15 cellular contexts compared by ENCODE assay signal in genomic region chr6:108946695-108947094, GRCh38.
DNase-seq lines count a peak whose midpoint lies in the region; ATAC-seq, FAIRE-seq and TF ChIP-seq lines count a peak whose summit lies in the region.
"Had no signal": no experiment of that assay in that cellular context is flagged by ENCODE, and none has a peak within 500 bp of the region (broad histone marks: within the 10 kb centered on the region; RNA-seq: fewer than 3 reads in every experiment).

No MANE protein-coding gene starts in this region.

- peaks cover 10% of the 10 kb centered on the region for H3K4me1 Mint-ChIP-seq in Calu3 (ENCODE audit: low read depth, unreplicated experiment)
- H3K4me1 Mint-ChIP-seq in astrocyte (ENCODE audit: low read depth, unreplicated experiment) = peaks cover 32% of the 10 kb centered on the region
- H3K4me1 Mint-ChIP-seq in WTC11 = peaks cover 34% of the 10 kb centered on the region
- H3K4me1 Mint-ChIP-seq in CD8-positive, alpha-beta T cell (ENCODE audit: low read depth) = peaks cover 36% of the 10 kb centered on the region

- H3K36me3 ChIP-seq in astrocyte (ENCODE audit: insufficient read depth, low read length) (no peaks in the 10 kb centered on the region), left ventricle myocardium inferior (no peaks in the 10 kb centered on the region)
- H3K36me3 ChIP-seq in CD8-positive, alpha-beta T cell (ENCODE audit: insufficient read depth, low read length) = no peaks in the 10 kb centered on the region

- no peak overlapping the region for H2AFZ ChIP-seq in astrocyte (ENCODE audit: low read depth, low read length)

- BruUV-seq in Calu3 (replicated peaks; lab: Mats Ljungman, UMichigan) = no TSS peak

- H3K9me3 ChIP-seq in astrocyte (ENCODE audit: insufficient read depth, low read depth, low read length) (no peaks in the 10 kb centered on the region), left ventricle myocardium inferior (replicated peaks) (no peaks in the 10 kb centered on the region)
- no peaks in the 10 kb centered on the region for H3K9me3 ChIP-seq in CD8-positive, alpha-beta T cell (ENCODE audit: low read length)

- H3K79me2 ChIP-seq in astrocyte (ENCODE audit: insufficient read depth, low read length) = no peaks in the 10 kb centered on the region

- H3K4me3 Mint-ChIP-seq in Calu3 (ENCODE audit: low read depth, unreplicated experiment) (no peak overlapping the region), astrocyte (ENCODE audit: unreplicated experiment) (no peak overlapping the region), WTC11 (no peak overlapping the region)
- H3K4me3 Mint-ChIP-seq in CD8-positive, alpha-beta T cell = no peak overlapping the region
- H3K4me3 Mint-ChIP-seq: activated naive CD8-positive, alpha-beta T cell treated with anti-CD3 and anti-CD28 coated beads, Interleukin-2, amount 10 ng/mL, durations not matched to agents 7 days and 5 days; CD4-positive, alpha-beta memory T cell had no signal

- H3K27ac ChIP-seq in astrocyte (ENCODE audit: low read depth, low read length) (no peak overlapping the region), left ventricle myocardium inferior (replicated peaks) (peak overlapping the region; percentile 93)
- H3K27ac ChIP-seq in CD8-positive, alpha-beta T cell (ENCODE audit: low read depth, low read length) = no peak overlapping the region

- H4K20me1 ChIP-seq in astrocyte (ENCODE audit: insufficient read depth, low read length) = no peaks in the 10 kb centered on the region

- H3K27me3 ChIP-seq in astrocyte (ENCODE audit: insufficient read depth, low read length) = no peaks in the 10 kb centered on the region
- H3K27me3 ChIP-seq in left ventricle myocardium inferior (ENCODE audit: low read depth) = no peaks in the 10 kb centered on the region
- H3K27me3 ChIP-seq in CD8-positive, alpha-beta T cell (ENCODE audit: insufficient read depth, low read length) = no peaks in the 10 kb centered on the region

- intact Hi-C loops in Calu3 (cut with micrococcal nuclease; ENCODE audit: unreplicated experiment) = no loop called here
- intact Hi-C loops in left ventricle myocardium inferior (cut with micrococcal nuclease) = loop anchor here (10.0 kb wide), 1 partner anchor 58 kb away; no protein-coding TSS in a partner anchor
- intact Hi-C loops in CD8-positive, alpha-beta T cell (cut with DNase I, micrococcal nuclease) = no loop called here

- FAIRE-seq in astrocyte (lab: Jason Lieb, UNC) = no peak
- FAIRE-seq: GM18507 had no signal

- peaks cover 10% of the 10 kb centered on the region for H3K4me1 ChIP-seq in astrocyte (ENCODE audit: insufficient read depth, low read length)
- H3K4me1 ChIP-seq in left ventricle myocardium inferior = peaks cover 74% of the 10 kb centered on the region
- peaks cover 22% of the 10 kb centered on the region for H3K4me1 ChIP-seq in CD8-positive, alpha-beta T cell (ENCODE audit: insufficient read depth, low read length)

- POLR2A ChIA-PET in WTC11 (lab: Charles Lee) = no interaction called here
- POLR2A ChIA-PET in CD8-positive, alpha-beta T cell (lab: Charles Lee) = interaction anchor here (1.1 kb wide), 1 partner anchor 148 kb away, joined by 3 read pairs; no protein-coding TSS in a partner anchor

- H3K27me3 Mint-ChIP-seq in Calu3 (ENCODE audit: unreplicated experiment) (no peaks in the 10 kb centered on the region), astrocyte (ENCODE audit: low read depth, unreplicated experiment) (no peaks in the 10 kb centered on the region), WTC11 (ENCODE audit: low read depth) (no peaks in the 10 kb centered on the region)
- H3K27me3 Mint-ChIP-seq in CD8-positive, alpha-beta T cell (ENCODE audit: low read depth) = no peaks in the 10 kb centered on the region
- H3K27me3 Mint-ChIP-seq: activated naive CD8-positive, alpha-beta T cell treated with anti-CD3 and anti-CD28 coated beads, Interleukin-2, amount 10 ng/mL, durations not matched to agents 7 days and 5 days; CD4-positive, alpha-beta memory T cell had no signal

- H3K9me3 Mint-ChIP-seq in Calu3 (ENCODE audit: low read depth, unreplicated experiment) (no peaks in the 10 kb centered on the region), astrocyte (ENCODE audit: unreplicated experiment) (no peaks in the 10 kb centered on the region), WTC11 (no peaks in the 10 kb centered on the region)
- no peaks in the 10 kb centered on the region for H3K9me3 Mint-ChIP-seq in CD8-positive, alpha-beta T cell
- H3K9me3 Mint-ChIP-seq: activated naive CD8-positive, alpha-beta T cell treated with anti-CD3 and anti-CD28 coated beads, Interleukin-2, amount 10 ng/mL, durations not matched to agents 7 days and 5 days; CD4-positive, alpha-beta memory T cell had no signal

- H3K36me3 Mint-ChIP-seq in Calu3 (ENCODE audit: insufficient read depth, unreplicated experiment) (no peaks in the 10 kb centered on the region), astrocyte (ENCODE audit: low read depth, unreplicated experiment) (no peaks in the 10 kb centered on the region), WTC11 (no peaks in the 10 kb centered on the region)
- no peaks in the 10 kb centered on the region for H3K36me3 Mint-ChIP-seq in CD8-positive, alpha-beta T cell
- H3K36me3 Mint-ChIP-seq: CD4-positive, alpha-beta memory T cell had no signal

- CTCF ChIA-PET in Calu3 (lab: Charles Lee) = no interaction called here
- CTCF ChIA-PET in WTC11 (lab: Charles Lee) = interaction anchor here (1.1 kb wide), 1 partner anchor 10 kb away, joined by 3 read pairs; no protein-coding TSS in a partner anchor
- CTCF ChIA-PET in CD8-positive, alpha-beta T cell (lab: Charles Lee) = interaction anchor here (1.0 to 2.2 kb wide), 2 partner anchors 8 to 32 kb away, joined by 3 to 5 read pairs; no protein-coding TSS in a partner anchor

- H3K27ac Mint-ChIP-seq in Calu3 (ENCODE audit: unreplicated experiment) (peak overlapping the region; percentile 20), astrocyte (ENCODE audit: unreplicated experiment) (peak overlapping the region; percentile 7), WTC11 (no peak overlapping the region)
- H3K27ac Mint-ChIP-seq in CD8-positive, alpha-beta T cell = no peak overlapping the region
- H3K27ac Mint-ChIP-seq: activated naive CD8-positive, alpha-beta T cell treated with anti-CD3 and anti-CD28 coated beads, Interleukin-2, amount 10 ng/mL, durations not matched to agents 7 days and 5 days had no signal

- H3K4me3 ChIP-seq in astrocyte (ENCODE audit: insufficient read depth, low read depth, low read length) (no peak overlapping the region), left ventricle myocardium inferior (peak overlapping the region; percentile 37)
- no peak overlapping the region for H3K4me3 ChIP-seq in CD8-positive, alpha-beta T cell (ENCODE audit: low read depth, low read length)

- no peak for ATAC-seq in HG02840 (IDR thresholded peaks at IDR 0.05; ENCODE audit: low FRiP score, unreplicated experiment)
- no peak for ATAC-seq in WTC11
- ATAC-seq in CD8-positive, alpha-beta T cell = no peak

- DNase-seq in Calu3 (no peak), astrocyte (ENCODE audit: low read depth) (peak; percentile 79), left ventricle myocardium inferior (no peak), renal cortical epithelial cell (ENCODE audit: low read depth) (peak; percentile 87), WTC11 (ENCODE audit: low spot score) (no peak), SKM-1 (lab: John Stamatoyannopoulos, UW; ENCODE audit: unreplicated experiment) (no peak)
- DNase-seq in CD8-positive, alpha-beta T cell = no peak
- DNase-seq: activated CD4-positive, alpha-beta T cell treated with anti-CD3 and anti-CD28 coated beads for 48 hours; activated naive CD8-positive, alpha-beta T cell treated with anti-CD3 and anti-CD28 coated beads, Interleukin-2, amount 10 ng/mL, durations not matched to agents 7 days and 5 days; CD4-positive, alpha-beta memory T cell; NCI-H1048; RPMI8226; stimulated activated CD8-positive, alpha-beta memory T cell treated with anti-CD3 and anti-CD28 coated beads, Interleukin-4, amount 100 ng/mL, for 48 hours had no signal

- peak overlapping the region; percentile 9 for H3K4me2 ChIP-seq in astrocyte (ENCODE audit: low read length)

- no peak for TF ChIP-seq CTCF in Calu3 (IDR thresholded peaks at IDR 0.05; ENCODE audit: unreplicated experiment)
- no peak for TF ChIP-seq CTCF in astrocyte (IDR thresholded peaks at IDR 0.05; ENCODE audit: insufficient read depth, low read depth, low read length)
- no peak for TF ChIP-seq CTCF in left ventricle myocardium inferior (IDR thresholded peaks at IDR 0.05; ENCODE audit: borderline replicate concordance)
- no peak for TF ChIP-seq CTCF in WTC11 (IDR thresholded peaks at IDR 0.05)
- TF ChIP-seq CTCF in CD8-positive, alpha-beta T cell (IDR thresholded peaks at IDR 0.05) = no peak

- H3K9ac ChIP-seq in astrocyte (ENCODE audit: low read length) = no peak overlapping the region

TF ChIP-seq in WTC11, 78 proteins besides CTCF, POLR2A, EP300 and RAD21 (continues in another document):
- TF ChIP-seq IRF1 (CRISPR knock-in tag; IDR thresholded peaks at IDR 0.05) (no peak), ZNF512 (CRISPR knock-in tag; IDR thresholded peaks at IDR 0.05; ENCODE audit: borderline replicate concordance) (no peak), ZNF219 (CRISPR knock-in tag; IDR thresholded peaks at IDR 0.05; ENCODE audit: borderline replicate concordance) (no peak), MXD4 (CRISPR knock-in tag; IDR thresholded peaks at IDR 0.05; ENCODE audit: borderline replicate concordance) (no peak), HMGA2 (CRISPR knock-in tag; IDR thresholded peaks at IDR 0.05) (no peak), ZNF396 (CRISPR knock-in tag; IDR thresholded peaks at IDR 0.05; ENCODE audit: borderline replicate concordance) (no peak), NR1H2 (CRISPR knock-in tag; IDR thresholded peaks at IDR 0.05) (no peak)

Comparison
In these comparisons a context has a peak if more than half of its experiments do, and no peak if none do; other contexts are left out.
1. DNase-seq: peak in astrocyte (single experiment) and renal cortical epithelial cell (single experiment); none in Calu3 (single experiment), left ventricle myocardium inferior (single experiment), WTC11 (single experiment), SKM-1 (single experiment) and CD8-positive, alpha-beta T cell (0 of 7).
2. H3K27ac Mint-ChIP-seq: peak in Calu3 (single experiment) and astrocyte (single experiment); none in WTC11 (single experiment) and CD8-positive, alpha-beta T cell (single experiment).